In genomic region chr7:22143496-22143895, GRCh38 we compare ENCODE assay signal across 21 cellular contexts.
DNase-seq lines count a peak whose midpoint lies in the region; ATAC-seq and TF ChIP-seq lines count a peak whose summit lies in the region.
"Had no signal": no experiment of that assay in that cellular context is flagged by ENCODE, and none has a peak within 500 bp of the region (broad histone marks: within the 10 kb centered on the region; RNA-seq: fewer than 3 reads in every experiment).

No MANE protein-coding gene starts in this region.

- H3K9me3 Mint-ChIP-seq in glutamatergic neuron (ENCODE audit: unreplicated experiment), result peaks cover 5% of the 10 kb centered on the region
- H3K9me3 Mint-ChIP-seq: CD4-positive, CD25-positive, alpha-beta regulatory T cell had no signal

- no peak overlapping the region for H3K4me2 ChIP-seq in parathyroid adenoma (ENCODE audit: low read length)
- H3K4me2 ChIP-seq in osteoblast (ENCODE audit: insufficient read depth, low read length), result no peak overlapping the region

- H3K4me1 Mint-ChIP-seq in glutamatergic neuron (ENCODE audit: low read depth, unreplicated experiment) (peaks cover 34% of the 10 kb centered on the region), T-helper 17 cell (no peaks in the 10 kb centered on the region)

- H3K36me3 ChIP-seq in A673 (ENCODE audit: insufficient read depth, low read length, poor library complexity, severe bottlenecking), result no peaks in the 10 kb centered on the region
- H3K36me3 ChIP-seq in parathyroid adenoma (ENCODE audit: control insufficient read depth, insufficient read depth, low read length), result no peaks in the 10 kb centered on the region
- H3K36me3 ChIP-seq in osteoblast (ENCODE audit: insufficient read depth, low read length), result no peaks in the 10 kb centered on the region

- H3K79me2 ChIP-seq in parathyroid adenoma, result peaks cover 20% of the 10 kb centered on the region
- H3K79me2 ChIP-seq in osteoblast (ENCODE audit: insufficient read depth, low read length), result no peaks in the 10 kb centered on the region

- H3K27ac Mint-ChIP-seq in glutamatergic neuron (ENCODE audit: unreplicated experiment) (peak overlapping the region; percentile 7), T-helper 17 cell (no peak overlapping the region)

- H4K20me1 ChIP-seq in osteoblast (ENCODE audit: insufficient read depth, low read length), result no peaks in the 10 kb centered on the region

- H3K27ac ChIP-seq in A673 (ENCODE audit: low read depth, low read length, poor library complexity, severe bottlenecking) (peak overlapping the region; percentile 6), parathyroid adenoma (peak overlapping the region; percentile 73), osteoblast (ENCODE audit: low read depth, low read length) (no peak overlapping the region)
- H3K27ac ChIP-seq: SK-N-MC had no signal

- DNase-seq in A673 (ENCODE audit: low spot score) (no peak), NCI-H69 (lab: John Stamatoyannopoulos, UW) (peak; percentile 75), glutamatergic neuron (no peak), T-helper 17 cell (no peak), osteoblast (ENCODE audit: insufficient read length, low spot score, missing footprints) (no peak)
- DNase-seq: BE2C; CD4-positive, CD25-positive, alpha-beta regulatory T cell; COR-L47; DMS153; GDM1; KBM-7; NCI-H1105; NCI-H1694; NCI-H748 treated with DMSO at 0.1 percent for 48 hours; NK-92 treated with Interleukin-12 subunit alpha and Interleukin-12 subunit beta, amount 100 ng/mL, for 24 hours had no signal

- H3K4me3 Mint-ChIP-seq in glutamatergic neuron (ENCODE audit: unreplicated experiment) (peak overlapping the region; percentile 4), T-helper 17 cell (no peak overlapping the region)
- H3K4me3 Mint-ChIP-seq: CD4-positive, CD25-positive, alpha-beta regulatory T cell had no signal

- no peak overlapping the region for H3K9ac ChIP-seq in parathyroid adenoma

- H3K27me3 Mint-ChIP-seq in glutamatergic neuron (ENCODE audit: unreplicated experiment) (peaks cover 4% of the 10 kb centered on the region), T-helper 17 cell (peaks cover 55% of the 10 kb centered on the region)
- H3K27me3 Mint-ChIP-seq: CD4-positive, CD25-positive, alpha-beta regulatory T cell had no signal

- ATAC-seq in T-helper 17 cell (no peak), HG02642 (IDR thresholded peaks at IDR 0.05; ENCODE audit: poor library complexity, unreplicated experiment) (no peak), GM21529 (IDR thresholded peaks at IDR 0.05; ENCODE audit: unreplicated experiment) (no peak)
- ATAC-seq: HCT116, Right ventricle myocardium inferior had no signal

- H3K4me3 ChIP-seq in A673 (ENCODE audit: low read depth, low read length, poor library complexity, severe bottlenecking) (no peak overlapping the region), parathyroid adenoma (ENCODE audit: low read depth, low read length) (no peak overlapping the region), osteoblast (ENCODE audit: insufficient read depth, low read length) (no peak overlapping the region)
- H3K4me3 ChIP-seq: SK-N-MC had no signal

- H3K27me3 ChIP-seq in A673 (replicated peaks; ENCODE audit: insufficient read depth, low read depth, low read length, poor library complexity), result no peaks in the 10 kb centered on the region
- no peaks in the 10 kb centered on the region for H3K27me3 ChIP-seq in parathyroid adenoma (ENCODE audit: control insufficient read depth, insufficient read depth, low read length)
- H3K27me3 ChIP-seq in osteoblast (ENCODE audit: insufficient read depth, low read length), result no peaks in the 10 kb centered on the region
- H3K27me3 ChIP-seq: BE2C had no signal

- POLR2A ChIA-PET in A673 (lab: Charles Lee; ENCODE audit: low non-redundant PET), result no interaction called here

- H3K4me1 ChIP-seq in A673 (ENCODE audit: insufficient read depth, low read length, poor library complexity, severe bottlenecking), result peaks cover 43% of the 10 kb centered on the region
- peaks cover 74% of the 10 kb centered on the region for H3K4me1 ChIP-seq in parathyroid adenoma
- peaks cover 5% of the 10 kb centered on the region for H3K4me1 ChIP-seq in osteoblast (ENCODE audit: insufficient read depth, low read length)

- H3K9me3 ChIP-seq in A673 (ENCODE audit: low read depth, low read length, poor library complexity, severe bottlenecking), result no peaks in the 10 kb centered on the region
- no peaks in the 10 kb centered on the region for H3K9me3 ChIP-seq in parathyroid adenoma (ENCODE audit: control insufficient read depth, low read length)
- H3K9me3 ChIP-seq in T-helper 17 cell (ENCODE audit: control insufficient read depth, low read length, poor library complexity, severe bottlenecking), result no peaks in the 10 kb centered on the region
- no peaks in the 10 kb centered on the region for H3K9me3 ChIP-seq in osteoblast (ENCODE audit: low read depth, low read length)
- H3K9me3 ChIP-seq: BE2C had no signal

- H2AFZ ChIP-seq in parathyroid adenoma (no peak overlapping the region), osteoblast (ENCODE audit: low read length) (no peak overlapping the region)

- no peak for TF ChIP-seq CTCF in A673 (conservative IDR thresholded peaks at IDR 0.05; ENCODE audit: low read depth, low read length)
- TF ChIP-seq CTCF in glutamatergic neuron (IDR thresholded peaks at IDR 0.05; ENCODE audit: partially characterized antibody, unreplicated experiment), result no peak
- no peak for TF ChIP-seq CTCF in parathyroid adenoma (IDR thresholded peaks at IDR 0.05)
- TF ChIP-seq CTCF in osteoblast (IDR thresholded peaks at IDR 0.05; ENCODE audit: extremely low read depth, low read depth, low read length), result no peak

- no TSS peak for BruUV-seq in A673 (replicated peaks; lab: Mats Ljungman, UMichigan)

- CTCF ChIA-PET in A673 (lab: Charles Lee), result no interaction called here

- intact Hi-C loops in A673 (cut with micrococcal nuclease; ENCODE audit: unreplicated experiment), result no loop called here

- peaks cover 4% of the 10 kb centered on the region for H3K36me3 Mint-ChIP-seq in glutamatergic neuron (ENCODE audit: unreplicated experiment)
- no peaks in the 10 kb centered on the region for H3K36me3 Mint-ChIP-seq in T-helper 17 cell (ENCODE audit: low read depth)
- H3K36me3 Mint-ChIP-seq: CD4-positive, CD25-positive, alpha-beta regulatory T cell had no signal
